ENCODE assay signal across 8 cellular contexts in the genomic region with DNA sequence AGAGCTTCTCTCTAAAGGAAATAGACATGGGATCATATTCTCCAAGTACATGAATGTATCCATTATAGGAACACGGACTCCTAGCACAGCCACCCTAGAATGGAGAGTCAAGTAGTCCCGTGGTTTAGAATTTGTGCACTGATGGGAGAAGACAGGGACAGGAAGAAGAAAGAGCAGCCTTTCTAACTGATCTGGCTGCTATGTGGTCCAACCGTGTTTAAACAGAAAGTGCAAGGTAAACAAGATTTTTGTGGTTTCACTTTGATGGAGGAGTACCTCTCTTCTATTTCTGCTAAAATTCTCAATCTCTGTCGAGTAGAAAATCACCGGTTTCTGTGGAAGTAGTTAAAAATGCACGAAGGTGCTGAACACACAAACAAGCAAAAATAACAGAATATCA.
DNase-seq lines count a peak whose midpoint lies in the region; ATAC-seq, FAIRE-seq and TF ChIP-seq lines count a peak whose summit lies in the region.

No MANE protein-coding gene starts in this region.

- peak; percentile 25 for DNase-seq in small intestine
- no peak for DNase-seq in upper lobe of right lung
- DNase-seq in middle frontal gyrus (ENCODE audit: extremely low spot score, low spot score) = no peak
- no peak for DNase-seq in SKM-1 treated with dmso at 0.1 percent for 144 hours (lab: John Stamatoyannopoulos, UW; ENCODE audit: unreplicated experiment)

- H3K27me3 ChIP-seq in BLaER1 treated with 17β-estradiol and CSF1 and Interleukin-3, amounts not matched to agents 10 nM and 100 nM = no peaks in the 10 kb centered on the region
- H3K27me3 ChIP-seq in SU-DHL-6 (ENCODE audit: low read length) (no peaks in the 10 kb centered on the region), small intestine (ENCODE audit: control insufficient read depth in 2 of 2, insufficient read depth in 2 of 2, low read length in 2 of 2) (no peaks in the 10 kb centered on the region), upper lobe of right lung (no peaks in the 10 kb centered on the region)

- H3K79me2 ChIP-seq in SU-DHL-6 (ENCODE audit: insufficient read depth, low read length) = no peaks in the 10 kb centered on the region

- intact Hi-C loops in upper lobe of right lung (cut with DNase I) = no loop called here

- no peaks in the 10 kb centered on the region for H4K20me1 ChIP-seq in BLaER1 treated with 17β-estradiol and CSF1 and Interleukin-3, amounts not matched to agents 10 nM and 100 nM
- H4K20me1 ChIP-seq in SU-DHL-6 (ENCODE audit: low read depth, low read length) = no peaks in the 10 kb centered on the region

- no peaks in the 10 kb centered on the region for H3K9me2 ChIP-seq in SU-DHL-6 (replicated peaks; ENCODE audit: insufficient read depth, low read length)

- FAIRE-seq in small intestine (lab: Jason Lieb, UNC) = no peak

- peak overlapping the region in 2 of 11 experiments; percentile 17 to 38; a peak in 1 of 22 replicates for H3K9ac ChIP-seq in BLaER1 treated with 17β-estradiol and CSF1 and Interleukin-3, amounts not matched to agents 10 nM and 100 nM
- no peak overlapping the region for H3K9ac ChIP-seq in SU-DHL-6 (ENCODE audit: low read length)

- TF ChIP-seq CTCF in SU-DHL-6 (IDR thresholded peaks at IDR 0.05; ENCODE audit: insufficient read depth, low read length, poor library complexity, severe bottlenecking) = no peak
- TF ChIP-seq CTCF in upper lobe of right lung (IDR thresholded peaks at IDR 0.05) = no peak

- H3K4me2 ChIP-seq in BLaER1 treated with 17β-estradiol and CSF1 and Interleukin-3, amounts not matched to agents 10 nM and 100 nM = peak overlapping the region in 10 of 11 experiments; percentile 8 to 76 (median 32); a peak in 14 of 22 replicates
- H3K4me2 ChIP-seq in SU-DHL-6 (ENCODE audit: low read depth, low read length, poor library complexity, severe bottlenecking) = peak overlapping the region; percentile 49

- peaks cover 0 to 37% (median 2%) of the 10 kb centered on the region in 10 experiments; a peak in 7 of 20 replicates for H3K4me1 ChIP-seq in BLaER1 treated with 17β-estradiol and CSF1 and Interleukin-3, amounts not matched to agents 10 nM and 100 nM
- H3K4me1 ChIP-seq in small intestine (ENCODE audit: control insufficient read depth in 2 of 2, insufficient read depth in 1 of 2, low read depth in 1 of 2, low read length in 1 of 2) (no peaks in the 10 kb centered on the region), upper lobe of right lung (no peaks in the 10 kb centered on the region)

- ATAC-seq in GM18861 (IDR thresholded peaks at IDR 0.05; ENCODE audit: unreplicated experiment) = peak; percentile 95
- peak; percentile 94 for ATAC-seq in HG02973 (IDR thresholded peaks at IDR 0.05; ENCODE audit: unreplicated experiment)
- ATAC-seq in upper lobe of right lung = no peak

- H3F3A ChIP-seq in SU-DHL-6 (ENCODE audit: insufficient read depth) = 0 out of 2 replicates have a peak, but pooled peaks cover 3% of the 10 kb centered on the region

- peak overlapping the region in 2 of 11 experiments; percentile 2 to 23; a peak in 2 of 22 replicates for H3K27ac ChIP-seq in BLaER1 treated with 17β-estradiol and CSF1 and Interleukin-3, amounts not matched to agents 10 nM and 100 nM
- H3K27ac ChIP-seq in SU-DHL-6 (ENCODE audit: low read depth, low read length) (no peak overlapping the region), small intestine (ENCODE audit: low read depth in 1 of 2, low read length in 1 of 2) (no peak overlapping the region), upper lobe of right lung (no peak overlapping the region)

- peak overlapping the region in 2 of 10 experiments; percentile 18 to 20; a peak in 1 of 20 replicates for H3K4me3 ChIP-seq in BLaER1 treated with 17β-estradiol and CSF1 and Interleukin-3, amounts not matched to agents 10 nM and 100 nM
- H3K4me3 ChIP-seq in SU-DHL-6 (ENCODE audit: insufficient read depth, low read length, poor library complexity, severe bottlenecking) (peak overlapping the region; percentile 15), small intestine (ENCODE audit: low read depth in 1 of 2, low read length in 2 of 2) (no peak overlapping the region), upper lobe of right lung (no peak overlapping the region)

- no peaks in the 10 kb centered on the region for H3K36me3 ChIP-seq in BLaER1 treated with 17β-estradiol and CSF1 and Interleukin-3, amounts not matched to agents 10 nM and 100 nM
- H3K36me3 ChIP-seq in SU-DHL-6 (ENCODE audit: low read length) (no peaks in the 10 kb centered on the region), small intestine (ENCODE audit: control insufficient read depth in 2 of 2, insufficient read depth in 2 of 2, low read length in 2 of 2) (no peaks in the 10 kb centered on the region), upper lobe of right lung (no peaks in the 10 kb centered on the region)

- peak overlapping the region; percentile 75 for H2AFZ ChIP-seq in SU-DHL-6 (ENCODE audit: low read depth, low read length, severe bottlenecking)

- H3K9me3 ChIP-seq in BLaER1 treated with 17β-estradiol and CSF1 and Interleukin-3, amounts not matched to agents 10 nM and 100 nM (replicated peaks in 1 of 11) = no peaks in the 10 kb centered on the region
- no peaks in the 10 kb centered on the region for H3K9me3 ChIP-seq in SU-DHL-6 (ENCODE audit: insufficient read depth, low read length)
- H3K9me3 ChIP-seq in small intestine (ENCODE audit: control insufficient read depth, low read depth) = no peaks in the 10 kb centered on the region
- no peaks in the 10 kb centered on the region for H3K9me3 ChIP-seq in upper lobe of right lung

- 48 to 55% (median 50%) methylated on average over 6 of the region's 6 CpGs for WGBS in small intestine, 3 donors
